ENCODE assay signal across 2 cellular contexts in the genomic region with DNA sequence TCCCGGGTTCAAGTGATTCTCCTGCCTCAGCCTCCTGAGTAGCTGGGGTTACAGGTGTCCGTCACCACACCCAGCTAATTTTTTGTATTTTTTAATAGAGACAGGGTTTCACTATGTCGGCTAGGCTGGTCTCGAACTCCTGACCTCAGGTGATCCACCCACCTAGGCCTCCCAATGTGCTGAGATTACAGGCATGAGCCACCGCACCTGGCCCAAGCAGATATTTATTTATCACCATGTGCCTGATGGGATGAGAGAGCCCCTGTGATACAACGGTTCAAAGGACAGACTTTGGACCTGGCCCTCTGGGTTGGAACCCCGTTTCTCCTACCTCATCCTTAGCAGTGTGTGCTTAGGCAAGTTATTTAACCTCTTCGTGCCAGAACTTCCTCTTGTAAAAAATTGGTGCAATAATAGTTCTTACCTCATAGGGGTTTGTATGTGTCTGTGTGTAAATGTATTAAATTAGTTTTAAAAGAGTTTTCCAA.
TF ChIP-seq lines count a peak whose summit lies in the region.

No MANE protein-coding gene starts in this region.

TF ChIP-seq in IMR-90, 13 proteins besides CTCF, POLR2A, EP300 and RAD21 (continued from another document):
- TF ChIP-seq, protein P1, sequence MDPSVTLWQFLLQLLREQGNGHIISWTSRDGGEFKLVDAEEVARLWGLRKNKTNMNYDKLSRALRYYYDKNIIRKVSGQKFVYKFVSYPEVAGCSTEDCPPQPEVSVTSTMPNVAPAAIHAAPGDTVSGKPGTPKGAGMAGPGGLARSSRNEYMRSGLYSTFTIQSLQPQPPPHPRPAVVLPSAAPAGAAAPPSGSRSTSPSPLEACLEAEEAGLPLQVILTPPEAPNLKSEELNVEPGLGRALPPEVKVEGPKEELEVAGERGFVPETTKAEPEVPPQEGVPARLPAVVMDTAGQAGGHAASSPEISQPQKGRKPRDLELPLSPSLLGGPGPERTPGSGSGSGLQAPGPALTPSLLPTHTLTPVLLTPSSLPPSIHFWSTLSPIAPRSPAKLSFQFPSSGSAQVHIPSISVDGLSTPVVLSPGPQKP (IDR thresholded peaks at IDR 0.05; ENCODE audit: borderline replicate concordance, low read depth, low read length): no peak
- TF ChIP-seq FOS (IDR thresholded peaks at IDR 0.05; ENCODE audit: low read depth, low read length): no peak

TF ChIP-seq in liver, 16 proteins besides CTCF, POLR2A, EP300 and RAD21 (continued from another document):
- no peak for TF ChIP-seq EGR1 (IDR thresholded peaks at IDR 0.05; ENCODE audit: low read depth in 2 of 2)
- TF ChIP-seq, protein P2, sequence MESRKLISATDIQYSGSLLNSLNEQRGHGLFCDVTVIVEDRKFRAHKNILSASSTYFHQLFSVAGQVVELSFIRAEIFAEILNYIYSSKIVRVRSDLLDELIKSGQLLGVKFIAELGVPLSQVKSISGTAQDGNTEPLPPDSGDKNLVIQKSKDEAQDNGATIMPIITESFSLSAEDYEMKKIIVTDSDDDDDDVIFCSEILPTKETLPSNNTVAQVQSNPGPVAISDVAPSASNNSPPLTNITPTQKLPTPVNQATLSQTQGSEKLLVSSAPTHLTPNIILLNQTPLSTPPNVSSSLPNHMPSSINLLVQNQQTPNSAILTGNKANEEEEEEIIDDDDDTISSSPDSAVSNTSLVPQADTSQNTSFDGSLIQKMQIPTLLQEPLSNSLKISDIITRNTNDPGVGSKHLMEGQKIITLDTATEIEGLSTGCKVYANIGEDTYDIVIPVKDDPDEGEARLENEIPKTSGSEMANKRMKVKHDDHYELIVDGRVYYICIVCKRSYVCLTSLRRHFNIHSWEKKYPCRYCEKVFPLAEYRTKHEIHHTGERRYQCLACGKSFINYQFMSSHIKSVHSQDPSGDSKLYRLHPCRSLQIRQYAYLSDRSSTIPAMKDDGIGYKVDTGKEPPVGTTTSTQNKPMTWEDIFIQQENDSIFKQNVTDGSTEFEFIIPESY (IDR thresholded peaks at IDR 0.05): peak; percentile 14
- TF ChIP-seq GABPA (IDR thresholded peaks at IDR 0.05 in 1 of 2, conservative IDR thresholded peaks at IDR 0.05 in 1 of 2): no peak
- TF ChIP-seq FOXA1 (IDR thresholded peaks at IDR 0.05): peak; percentile 22
- TF ChIP-seq, protein P3, sequence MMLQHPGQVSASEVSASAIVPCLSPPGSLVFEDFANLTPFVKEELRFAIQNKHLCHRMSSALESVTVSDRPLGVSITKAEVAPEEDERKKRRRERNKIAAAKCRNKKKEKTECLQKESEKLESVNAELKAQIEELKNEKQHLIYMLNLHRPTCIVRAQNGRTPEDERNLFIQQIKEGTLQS (IDR thresholded peaks at IDR 0.05): peak; percentile 23
- TF ChIP-seq TAF1 (conservative IDR thresholded peaks at IDR 0.05): no peak
- TF ChIP-seq, protein P4, sequence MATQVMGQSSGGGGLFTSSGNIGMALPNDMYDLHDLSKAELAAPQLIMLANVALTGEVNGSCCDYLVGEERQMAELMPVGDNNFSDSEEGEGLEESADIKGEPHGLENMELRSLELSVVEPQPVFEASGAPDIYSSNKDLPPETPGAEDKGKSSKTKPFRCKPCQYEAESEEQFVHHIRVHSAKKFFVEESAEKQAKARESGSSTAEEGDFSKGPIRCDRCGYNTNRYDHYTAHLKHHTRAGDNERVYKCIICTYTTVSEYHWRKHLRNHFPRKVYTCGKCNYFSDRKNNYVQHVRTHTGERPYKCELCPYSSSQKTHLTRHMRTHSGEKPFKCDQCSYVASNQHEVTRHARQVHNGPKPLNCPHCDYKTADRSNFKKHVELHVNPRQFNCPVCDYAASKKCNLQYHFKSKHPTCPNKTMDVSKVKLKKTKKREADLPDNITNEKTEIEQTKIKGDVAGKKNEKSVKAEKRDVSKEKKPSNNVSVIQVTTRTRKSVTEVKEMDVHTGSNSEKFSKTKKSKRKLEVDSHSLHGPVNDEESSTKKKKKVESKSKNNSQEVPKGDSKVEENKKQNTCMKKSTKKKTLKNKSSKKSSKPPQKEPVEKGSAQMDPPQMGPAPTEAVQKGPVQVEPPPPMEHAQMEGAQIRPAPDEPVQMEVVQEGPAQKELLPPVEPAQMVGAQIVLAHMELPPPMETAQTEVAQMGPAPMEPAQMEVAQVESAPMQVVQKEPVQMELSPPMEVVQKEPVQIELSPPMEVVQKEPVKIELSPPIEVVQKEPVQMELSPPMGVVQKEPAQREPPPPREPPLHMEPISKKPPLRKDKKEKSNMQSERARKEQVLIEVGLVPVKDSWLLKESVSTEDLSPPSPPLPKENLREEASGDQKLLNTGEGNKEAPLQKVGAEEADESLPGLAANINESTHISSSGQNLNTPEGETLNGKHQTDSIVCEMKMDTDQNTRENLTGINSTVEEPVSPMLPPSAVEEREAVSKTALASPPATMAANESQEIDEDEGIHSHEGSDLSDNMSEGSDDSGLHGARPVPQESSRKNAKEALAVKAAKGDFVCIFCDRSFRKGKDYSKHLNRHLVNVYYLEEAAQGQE (IDR thresholded peaks at IDR 0.05): no peak
- TF ChIP-seq FOXA2 (IDR thresholded peaks at IDR 0.05): peak; percentile 23
- TF ChIP-seq NR2F2 (IDR thresholded peaks at IDR 0.05): no peak
- peak; percentile 95 to 100 for TF ChIP-seq HNF4A (conservative IDR thresholded peaks at IDR 0.05)
